Comparison of ENCODE assay signal across 8 cellular contexts in genomic region chr3:44729384-44729910, GRCh38.
DNase-seq lines count a peak whose midpoint lies in the region; ATAC-seq and TF ChIP-seq lines count a peak whose summit lies in the region.

ZNF501 (plus strand) TSS chr3:44729635; CDS start chr3:44734422, 4,787 bp downstream.

- ATAC-seq in HG02884 (IDR thresholded peaks at IDR 0.05; ENCODE audit: unreplicated experiment) (peak; percentile 78), GM18873 (IDR thresholded peaks at IDR 0.05; ENCODE audit: low FRiP score, unreplicated experiment) (no peak)
- peak; percentile 99 for ATAC-seq in effector memory CD8-positive, alpha-beta T cell (replicated peaks)

- H3K4me3 ChIP-seq in GM12865 (ENCODE audit: low read depth, low read length): peak within 1 kb of the TSS; percentile 71

- no peaks in the 10 kb centered on the region for H3K27me3 Mint-ChIP-seq in effector memory CD8-positive, alpha-beta T cell

- TF ChIP-seq CTCF in GM12865 (IDR thresholded peaks at IDR 0.05; ENCODE audit: insufficient read depth, low read depth, low read length, missing control alignments): no peak

- H3K4me3 Mint-ChIP-seq in effector memory CD8-positive, alpha-beta T cell: peak within 1 kb of the TSS; percentile 99 to 100

- peak; percentile 91 for DNase-seq in GM12865 (ENCODE audit: low read depth)
- DNase-seq in NCI-H446 treated with DMSO at 0.1 percent for 48 hours (lab: John Stamatoyannopoulos, UW): peak; percentile 27
- peak; percentile 92 for DNase-seq in activated CD8-positive, alpha-beta memory T cell treated with anti-CD3 and anti-CD28 coated beads for 24 hours
- DNase-seq in effector memory CD8-positive, alpha-beta T cell: peak; percentile 76 to 82 (median 81)
- DNase-seq in medulla oblongata (ENCODE audit: extremely low spot score): peak; percentile 80
- DNase-seq in stimulated activated CD4-positive, alpha-beta T cell treated with anti-CD3 and anti-CD28 coated beads, TNF-alpha, amount 100 ng/mL, for 1 hour (ENCODE audit: low read depth in 3 of 3, low spot score in 1 of 3): peak; percentile 46 to 76 (median 60)

- peaks cover 15% of the 10 kb centered on the region in 2 donors for H3K4me1 Mint-ChIP-seq in effector memory CD8-positive, alpha-beta T cell (ENCODE audit: low read depth in 2 of 2)

- H3K9me3 Mint-ChIP-seq in effector memory CD8-positive, alpha-beta T cell: peaks cover 8 to 34% of the 10 kb centered on the region in 2 donors

- H3K27ac Mint-ChIP-seq in effector memory CD8-positive, alpha-beta T cell: peak within 1 kb of the TSS; percentile 97 to 98

- H3K36me3 Mint-ChIP-seq in effector memory CD8-positive, alpha-beta T cell (ENCODE audit: insufficient read depth): peaks cover 10% of the 10 kb centered on the region

Comparison
In these comparisons a context has a peak if more than half of its experiments do, and no peak if none do; other contexts are left out.
1. DNase-seq: peak in every context shown above with its lines; median percentile 92 in activated CD8-positive, alpha-beta memory T cell treated with anti-CD3 and anti-CD28 coated beads for 24 hours; 91 in GM12865; 81 in effector memory CD8-positive, alpha-beta T cell; 80 in medulla oblongata; 60 in stimulated activated CD4-positive, alpha-beta T cell treated with anti-CD3 and anti-CD28 coated beads, TNF-alpha, amount 100 ng/mL, for 1 hour; 27 in NCI-H446 treated with DMSO at 0.1 percent for 48 hours.